ENCODE assay signal across 2 cellular contexts in the genomic region with DNA sequence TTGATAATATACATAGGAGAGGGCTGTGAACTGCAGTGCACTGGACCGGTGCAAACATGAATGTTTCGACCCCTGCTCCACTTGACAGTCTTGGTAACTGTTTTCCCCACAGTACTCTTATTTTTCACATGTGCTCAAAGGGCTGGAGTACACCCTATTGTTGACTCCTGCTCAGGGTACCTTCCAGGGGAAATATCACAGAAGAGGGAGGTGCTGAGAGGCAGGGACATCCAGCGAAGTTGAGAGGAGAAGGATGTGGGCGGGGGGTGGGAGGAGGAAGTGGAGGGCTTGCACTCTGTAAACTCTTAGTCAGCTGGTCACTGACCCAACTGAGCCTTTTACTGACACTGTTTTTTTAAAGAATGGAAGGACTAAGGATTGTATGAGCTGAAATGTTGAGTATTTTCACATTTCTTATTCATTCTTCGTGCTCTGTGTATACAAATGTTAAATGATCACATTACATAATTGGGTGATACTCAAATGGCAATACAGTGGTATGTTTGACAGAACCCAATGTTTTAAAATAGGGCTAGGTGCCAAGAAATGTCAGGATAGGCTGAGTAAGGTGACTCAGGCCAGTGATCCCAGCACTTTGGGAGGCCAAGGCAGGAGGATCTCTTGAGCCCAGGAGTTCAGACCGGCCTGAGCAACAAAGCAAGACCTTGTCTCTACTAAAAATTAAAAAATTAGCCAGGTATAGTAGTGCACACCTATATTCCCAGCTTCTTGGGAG.
A peak's percentile ranks its signal among the peaks of the same experiment; 100 is the strongest.
TF ChIP-seq lines count a peak whose summit lies in the region.

No MANE protein-coding gene starts in this region.

TF ChIP-seq in HCT116, 20 proteins besides CTCF, POLR2A, EP300 and RAD21:
- TF ChIP-seq EGR1 (IDR thresholded peaks at IDR 0.05; ENCODE audit: low read depth) (peak; percentile 21; the same call in 1 of the 2 replicates), ZNF274 (IDR thresholded peaks at IDR 0.05; ENCODE audit: low read depth, low read length) (no peak)

TF ChIP-seq in SK-N-SH, 30 proteins besides CTCF, POLR2A, EP300 and RAD21:
- TF ChIP-seq NFIC (IDR thresholded peaks at IDR 0.05; ENCODE audit: borderline replicate concordance) (peak; percentile 33; the same call in 1 of the 2 replicates), POLR2AphosphoS5 (IDR thresholded peaks at IDR 0.05; ENCODE audit: low read depth, low read length) (no peak)
